ENCODE assay signal across 1 cellular context in genomic region chr14:20682435-20683124, GRCh38.
TF ChIP-seq lines count a peak whose summit lies in the region.

No MANE protein-coding gene starts in this region.

TF ChIP-seq in HepG2, 621 proteins besides CTCF, POLR2A, EP300 and RAD21 (continued from another document and continues in another):
- TF ChIP-seq ZFP36L2 (CRISPR knock-in tag; IDR thresholded peaks at IDR 0.05) (no peak), SIX4 (CRISPR knock-in tag; IDR thresholded peaks at IDR 0.05) (no peak), ZFP37 (CRISPR knock-in tag; IDR thresholded peaks at IDR 0.05; ENCODE audit: borderline replicate concordance) (no peak), EHMT2 (IDR thresholded peaks at IDR 0.05; ENCODE audit: borderline replicate concordance, low read depth, low read length) (no peak), ARNT (IDR thresholded peaks at IDR 0.05) (no peak), NAIF1 (CRISPR knock-in tag; IDR thresholded peaks at IDR 0.05; ENCODE audit: borderline replicate concordance) (peak; percentile 78; the same call in 1 of the 2 replicates), HIVEP1 (CRISPR knock-in tag; IDR thresholded peaks at IDR 0.05) (0 out of 2 replicates have a peak, but pooled peaks have one; percentile 56), CBX5 (CRISPR knock-in tag; IDR thresholded peaks at IDR 0.05; ENCODE audit: borderline replicate concordance) (peak; percentile 6; the same call in 1 of the 2 replicates), RAD51 (IDR thresholded peaks at IDR 0.05; ENCODE audit: borderline replicate concordance) (no peak), TMF1 (CRISPR knock-in tag; IDR thresholded peaks at IDR 0.05; ENCODE audit: low read depth) (no peak; the same call in 1 of the 2 replicates), CREM (IDR thresholded peaks at IDR 0.05) (peak; percentile 81), CREM (CRISPR knock-in tag; IDR thresholded peaks at IDR 0.05) (no peak), THYN1 (CRISPR knock-in tag; IDR thresholded peaks at IDR 0.05; ENCODE audit: borderline replicate concordance, low read depth) (no peak), FOSL2 (CRISPR knock-in tag; IDR thresholded peaks at IDR 0.05) (peak; percentile 24; the same call in 1 of the 2 replicates), GTF2F1 (IDR thresholded peaks at IDR 0.05; ENCODE audit: low read length) (no peak), ZNF180 (CRISPR knock-in tag; IDR thresholded peaks at IDR 0.05; ENCODE audit: borderline replicate concordance, low read depth) (no peak), AGO1 (IDR thresholded peaks at IDR 0.05; ENCODE audit: low read depth, low read length, poor library complexity, severe bottlenecking) (peak; percentile 72), ZNF672 (CRISPR knock-in tag; IDR thresholded peaks at IDR 0.05) (no peak), ZNF296 (CRISPR knock-in tag; conservative IDR thresholded peaks at IDR 0.05) (no peak), ELK4 (CRISPR knock-in tag; IDR thresholded peaks at IDR 0.05; ENCODE audit: borderline replicate concordance) (peak; percentile 61; the same call in 1 of the 2 replicates), MAFK (conservative IDR thresholded peaks at IDR 0.05 in 1 of 2, IDR thresholded peaks at IDR 0.05 in 1 of 2; ENCODE audit: low read length in 2 of 2) (no peak), EEA1 (CRISPR knock-in tag; IDR thresholded peaks at IDR 0.05; ENCODE audit: borderline replicate concordance) (no peak), ZFP82 (CRISPR knock-in tag; IDR thresholded peaks at IDR 0.05; ENCODE audit: borderline replicate concordance) (peak; percentile 64; the same call in 1 of the 2 replicates), ZNF484 (CRISPR knock-in tag; IDR thresholded peaks at IDR 0.05; ENCODE audit: borderline replicate concordance, low read depth) (no peak), TP53 (CRISPR knock-in tag; conservative IDR thresholded peaks at IDR 0.05) (no peak), TEAD2 (CRISPR knock-in tag; IDR thresholded peaks at IDR 0.05) (peak; percentile 37; the same call in 1 of the 2 replicates), IKZF4 (CRISPR knock-in tag; IDR thresholded peaks at IDR 0.05; ENCODE audit: borderline replicate concordance, low read depth, not compliant biosample characterization) (peak; percentile 76), SOX6 (IDR thresholded peaks at IDR 0.05) (no peak), SOX6 (CRISPR knock-in tag; IDR thresholded peaks at IDR 0.05) (no peak; the same call in 1 of the 2 replicates), WIZ (CRISPR knock-in tag; IDR thresholded peaks at IDR 0.05) (no peak), PRPF4 (IDR thresholded peaks at IDR 0.05; ENCODE audit: low read depth, low read length, poor library complexity, severe bottlenecking) (no peak), ZNF670 (CRISPR knock-in tag; IDR thresholded peaks at IDR 0.05; ENCODE audit: borderline replicate concordance) (peak; percentile 47; the same call in 1 of the 2 replicates), MXI1 (IDR thresholded peaks at IDR 0.05; ENCODE audit: borderline replicate concordance, low read depth, low read length) (peak; percentile 61; the same call in 1 of the 3 replicates), ZNF720 (CRISPR knock-in tag; IDR thresholded peaks at IDR 0.05) (no peak), ZNF660 (CRISPR knock-in tag; IDR thresholded peaks at IDR 0.05; ENCODE audit: borderline replicate concordance, low read depth) (no peak), LRRFIP1 (CRISPR knock-in tag; conservative IDR thresholded peaks at IDR 0.05) (no peak), MXD1 (CRISPR knock-in tag; IDR thresholded peaks at IDR 0.05) (no peak; the same call in none of the 2 replicates), E2F5 (CRISPR knock-in tag; conservative IDR thresholded peaks at IDR 0.05) (no peak), ZNF142 (CRISPR knock-in tag; IDR thresholded peaks at IDR 0.05) (0 out of 2 replicates have a peak, but pooled peaks have one; percentile 55), SIN3A (IDR thresholded peaks at IDR 0.05; ENCODE audit: borderline replicate concordance, low read depth, low read length) (peak; percentile 85; the same call in 1 of the 2 replicates), ZNF512B (CRISPR knock-in tag; IDR thresholded peaks at IDR 0.05; ENCODE audit: borderline replicate concordance) (no peak; the same call in 1 of the 2 replicates), ZNF256 (CRISPR knock-in tag; conservative IDR thresholded peaks at IDR 0.05) (peak; percentile 42; the same call in 1 of the 2 replicates), HNRNPL (IDR thresholded peaks at IDR 0.05; ENCODE audit: low read depth, low read length) (peak; percentile 26; the same call in 1 of the 2 replicates)
- TF ChIP-seq, protein P1, sequence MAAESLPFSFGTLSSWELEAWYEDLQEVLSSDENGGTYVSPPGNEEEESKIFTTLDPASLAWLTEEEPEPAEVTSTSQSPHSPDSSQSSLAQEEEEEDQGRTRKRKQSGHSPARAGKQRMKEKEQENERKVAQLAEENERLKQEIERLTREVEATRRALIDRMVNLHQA (CRISPR knock-in tag; IDR thresholded peaks at IDR 0.05) = no peak
- TF ChIP-seq, protein P2, sequence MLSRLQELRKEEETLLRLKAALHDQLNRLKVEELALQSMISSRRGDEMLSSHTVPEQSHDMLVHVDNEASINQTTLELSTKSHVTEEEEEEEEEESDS (CRISPR knock-in tag; IDR thresholded peaks at IDR 0.05; ENCODE audit: borderline replicate concordance) = no peak
- TF ChIP-seq, protein P3, sequence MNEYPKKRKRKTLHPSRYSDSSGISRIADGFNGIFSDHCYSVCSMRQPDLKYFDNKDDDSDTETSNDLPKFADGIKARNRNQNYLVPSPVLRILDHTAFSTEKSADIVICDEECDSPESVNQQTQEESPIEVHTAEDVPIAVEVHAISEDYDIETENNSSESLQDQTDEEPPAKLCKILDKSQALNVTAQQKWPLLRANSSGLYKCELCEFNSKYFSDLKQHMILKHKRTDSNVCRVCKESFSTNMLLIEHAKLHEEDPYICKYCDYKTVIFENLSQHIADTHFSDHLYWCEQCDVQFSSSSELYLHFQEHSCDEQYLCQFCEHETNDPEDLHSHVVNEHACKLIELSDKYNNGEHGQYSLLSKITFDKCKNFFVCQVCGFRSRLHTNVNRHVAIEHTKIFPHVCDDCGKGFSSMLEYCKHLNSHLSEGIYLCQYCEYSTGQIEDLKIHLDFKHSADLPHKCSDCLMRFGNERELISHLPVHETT (CRISPR knock-in tag; conservative IDR thresholded peaks at IDR 0.05) = peak; percentile 46; the same call in 1 of the 2 replicates
